1 cellular context compared by ENCODE assay signal in the genomic region with DNA sequence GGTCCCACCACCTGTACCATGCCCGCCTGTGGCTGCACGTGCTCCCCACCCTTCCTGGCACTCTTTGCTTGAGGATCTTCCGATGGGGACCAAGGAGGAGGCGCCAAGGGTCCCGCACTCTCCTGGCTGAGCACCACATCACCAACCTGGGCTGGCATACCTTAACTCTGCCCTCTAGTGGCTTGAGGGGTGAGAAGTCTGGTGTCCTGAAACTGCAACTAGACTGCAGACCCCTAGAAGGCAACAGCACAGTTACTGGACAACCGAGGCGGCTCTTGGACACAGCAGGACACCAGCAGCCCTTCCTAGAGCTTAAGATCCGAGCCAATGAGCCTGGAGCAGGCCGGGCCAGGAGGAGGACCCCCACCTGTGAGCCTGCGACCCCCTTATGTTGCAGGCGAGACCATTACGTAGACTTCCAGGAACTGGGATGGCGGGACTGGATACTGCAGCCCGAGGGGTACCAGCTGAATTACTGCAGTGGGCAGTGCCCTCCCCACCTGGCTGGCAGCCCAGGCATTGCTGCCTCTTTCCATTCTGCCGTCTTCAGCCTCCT.
TF ChIP-seq lines count a peak whose summit lies in the region.

No MANE protein-coding gene starts in this region.

TF ChIP-seq in HepG2, 621 proteins besides CTCF, POLR2A, EP300 and RAD21 (continued from another document and continues in another):
- TF ChIP-seq MXD3 (CRISPR knock-in tag; IDR thresholded peaks at IDR 0.05) (no peak), E2F1 (CRISPR knock-in tag; IDR thresholded peaks at IDR 0.05) (no peak), JUND (CRISPR knock-in tag; IDR thresholded peaks at IDR 0.05) (no peak), HOXA7 (CRISPR knock-in tag; IDR thresholded peaks at IDR 0.05) (no peak), MZF1 (CRISPR knock-in tag; IDR thresholded peaks at IDR 0.05; ENCODE audit: borderline replicate concordance) (no peak), ZNF34 (CRISPR knock-in tag; IDR thresholded peaks at IDR 0.05; ENCODE audit: borderline replicate concordance) (no peak), MED8 (CRISPR knock-in tag; IDR thresholded peaks at IDR 0.05; ENCODE audit: insufficient replicate concordance) (no peak), MTERF4 (CRISPR knock-in tag; IDR thresholded peaks at IDR 0.05) (no peak), RFXANK (CRISPR knock-in tag; IDR thresholded peaks at IDR 0.05) (no peak), KDM5B (CRISPR knock-in tag; IDR thresholded peaks at IDR 0.05; ENCODE audit: borderline replicate concordance) (no peak), POLR2AphosphoS2 (IDR thresholded peaks at IDR 0.05; ENCODE audit: low read depth, low read length) (no peak), ZNF572 (CRISPR knock-in tag; IDR thresholded peaks at IDR 0.05) (no peak), AGO1 (IDR thresholded peaks at IDR 0.05; ENCODE audit: low read depth, low read length, poor library complexity, severe bottlenecking) (no peak), MYNN (CRISPR knock-in tag; IDR thresholded peaks at IDR 0.05; ENCODE audit: low read depth) (no peak; the same call in 1 of the 2 replicates), ZNF703 (CRISPR knock-in tag; IDR thresholded peaks at IDR 0.05; ENCODE audit: borderline replicate concordance) (no peak), ZNF574 (CRISPR knock-in tag; IDR thresholded peaks at IDR 0.05) (peak; percentile 76), FOXK2 (IDR thresholded peaks at IDR 0.05) (no peak), XBP1 (CRISPR knock-in tag; IDR thresholded peaks at IDR 0.05) (no peak), ZNF431 (CRISPR knock-in tag; IDR thresholded peaks at IDR 0.05; ENCODE audit: borderline replicate concordance, low read depth) (no peak), HIVEP1 (CRISPR knock-in tag; IDR thresholded peaks at IDR 0.05) (peak; percentile 54; the same call in 1 of the 2 replicates), JARID2 (CRISPR knock-in tag; IDR thresholded peaks at IDR 0.05; ENCODE audit: insufficient replicate concordance) (peak; percentile 35), ZNF296 (CRISPR knock-in tag; conservative IDR thresholded peaks at IDR 0.05) (no peak), ZKSCAN1 (IDR thresholded peaks at IDR 0.05; ENCODE audit: low read length) (no peak)
- TF ChIP-seq, protein P1, sequence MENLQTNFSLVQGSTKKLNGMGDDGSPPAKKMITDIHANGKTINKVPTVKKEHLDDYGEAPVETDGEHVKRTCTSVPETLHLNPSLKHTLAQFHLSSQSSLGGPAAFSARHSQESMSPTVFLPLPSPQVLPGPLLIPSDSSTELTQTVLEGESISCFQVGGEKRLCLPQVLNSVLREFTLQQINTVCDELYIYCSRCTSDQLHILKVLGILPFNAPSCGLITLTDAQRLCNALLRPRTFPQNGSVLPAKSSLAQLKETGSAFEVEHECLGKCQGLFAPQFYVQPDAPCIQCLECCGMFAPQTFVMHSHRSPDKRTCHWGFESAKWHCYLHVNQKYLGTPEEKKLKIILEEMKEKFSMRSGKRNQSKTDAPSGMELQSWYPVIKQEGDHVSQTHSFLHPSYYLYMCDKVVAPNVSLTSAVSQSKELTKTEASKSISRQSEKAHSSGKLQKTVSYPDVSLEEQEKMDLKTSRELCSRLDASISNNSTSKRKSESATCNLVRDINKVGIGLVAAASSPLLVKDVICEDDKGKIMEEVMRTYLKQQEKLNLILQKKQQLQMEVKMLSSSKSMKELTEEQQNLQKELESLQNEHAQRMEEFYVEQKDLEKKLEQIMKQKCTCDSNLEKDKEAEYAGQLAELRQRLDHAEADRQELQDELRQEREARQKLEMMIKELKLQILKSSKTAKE (CRISPR knock-in tag; IDR thresholded peaks at IDR 0.05; ENCODE audit: borderline replicate concordance), result no peak
- TF ChIP-seq, protein P2, sequence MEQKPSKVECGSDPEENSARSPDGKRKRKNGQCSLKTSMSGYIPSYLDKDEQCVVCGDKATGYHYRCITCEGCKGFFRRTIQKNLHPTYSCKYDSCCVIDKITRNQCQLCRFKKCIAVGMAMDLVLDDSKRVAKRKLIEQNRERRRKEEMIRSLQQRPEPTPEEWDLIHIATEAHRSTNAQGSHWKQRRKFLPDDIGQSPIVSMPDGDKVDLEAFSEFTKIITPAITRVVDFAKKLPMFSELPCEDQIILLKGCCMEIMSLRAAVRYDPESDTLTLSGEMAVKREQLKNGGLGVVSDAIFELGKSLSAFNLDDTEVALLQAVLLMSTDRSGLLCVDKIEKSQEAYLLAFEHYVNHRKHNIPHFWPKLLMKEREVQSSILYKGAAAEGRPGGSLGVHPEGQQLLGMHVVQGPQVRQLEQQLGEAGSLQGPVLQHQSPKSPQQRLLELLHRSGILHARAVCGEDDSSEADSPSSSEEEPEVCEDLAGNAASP (CRISPR knock-in tag; IDR thresholded peaks at IDR 0.05; ENCODE audit: borderline replicate concordance), result no peak
- TF ChIP-seq, protein P3, sequence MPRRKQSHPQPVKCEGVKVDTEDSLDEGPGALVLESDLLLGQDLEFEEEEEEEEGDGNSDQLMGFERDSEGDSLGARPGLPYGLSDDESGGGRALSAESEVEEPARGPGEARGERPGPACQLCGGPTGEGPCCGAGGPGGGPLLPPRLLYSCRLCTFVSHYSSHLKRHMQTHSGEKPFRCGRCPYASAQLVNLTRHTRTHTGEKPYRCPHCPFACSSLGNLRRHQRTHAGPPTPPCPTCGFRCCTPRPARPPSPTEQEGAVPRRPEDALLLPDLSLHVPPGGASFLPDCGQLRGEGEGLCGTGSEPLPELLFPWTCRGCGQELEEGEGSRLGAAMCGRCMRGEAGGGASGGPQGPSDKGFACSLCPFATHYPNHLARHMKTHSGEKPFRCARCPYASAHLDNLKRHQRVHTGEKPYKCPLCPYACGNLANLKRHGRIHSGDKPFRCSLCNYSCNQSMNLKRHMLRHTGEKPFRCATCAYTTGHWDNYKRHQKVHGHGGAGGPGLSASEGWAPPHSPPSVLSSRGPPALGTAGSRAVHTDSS (CRISPR knock-in tag; conservative IDR thresholded peaks at IDR 0.05), result no peak
- TF ChIP-seq, protein P4, sequence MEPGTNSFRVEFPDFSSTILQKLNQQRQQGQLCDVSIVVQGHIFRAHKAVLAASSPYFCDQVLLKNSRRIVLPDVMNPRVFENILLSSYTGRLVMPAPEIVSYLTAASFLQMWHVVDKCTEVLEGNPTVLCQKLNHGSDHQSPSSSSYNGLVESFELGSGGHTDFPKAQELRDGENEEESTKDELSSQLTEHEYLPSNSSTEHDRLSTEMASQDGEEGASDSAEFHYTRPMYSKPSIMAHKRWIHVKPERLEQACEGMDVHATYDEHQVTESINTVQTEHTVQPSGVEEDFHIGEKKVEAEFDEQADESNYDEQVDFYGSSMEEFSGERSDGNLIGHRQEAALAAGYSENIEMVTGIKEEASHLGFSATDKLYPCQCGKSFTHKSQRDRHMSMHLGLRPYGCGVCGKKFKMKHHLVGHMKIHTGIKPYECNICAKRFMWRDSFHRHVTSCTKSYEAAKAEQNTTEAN (CRISPR knock-in tag; conservative IDR thresholded peaks at IDR 0.05), result no peak
- TF ChIP-seq, protein P5, sequence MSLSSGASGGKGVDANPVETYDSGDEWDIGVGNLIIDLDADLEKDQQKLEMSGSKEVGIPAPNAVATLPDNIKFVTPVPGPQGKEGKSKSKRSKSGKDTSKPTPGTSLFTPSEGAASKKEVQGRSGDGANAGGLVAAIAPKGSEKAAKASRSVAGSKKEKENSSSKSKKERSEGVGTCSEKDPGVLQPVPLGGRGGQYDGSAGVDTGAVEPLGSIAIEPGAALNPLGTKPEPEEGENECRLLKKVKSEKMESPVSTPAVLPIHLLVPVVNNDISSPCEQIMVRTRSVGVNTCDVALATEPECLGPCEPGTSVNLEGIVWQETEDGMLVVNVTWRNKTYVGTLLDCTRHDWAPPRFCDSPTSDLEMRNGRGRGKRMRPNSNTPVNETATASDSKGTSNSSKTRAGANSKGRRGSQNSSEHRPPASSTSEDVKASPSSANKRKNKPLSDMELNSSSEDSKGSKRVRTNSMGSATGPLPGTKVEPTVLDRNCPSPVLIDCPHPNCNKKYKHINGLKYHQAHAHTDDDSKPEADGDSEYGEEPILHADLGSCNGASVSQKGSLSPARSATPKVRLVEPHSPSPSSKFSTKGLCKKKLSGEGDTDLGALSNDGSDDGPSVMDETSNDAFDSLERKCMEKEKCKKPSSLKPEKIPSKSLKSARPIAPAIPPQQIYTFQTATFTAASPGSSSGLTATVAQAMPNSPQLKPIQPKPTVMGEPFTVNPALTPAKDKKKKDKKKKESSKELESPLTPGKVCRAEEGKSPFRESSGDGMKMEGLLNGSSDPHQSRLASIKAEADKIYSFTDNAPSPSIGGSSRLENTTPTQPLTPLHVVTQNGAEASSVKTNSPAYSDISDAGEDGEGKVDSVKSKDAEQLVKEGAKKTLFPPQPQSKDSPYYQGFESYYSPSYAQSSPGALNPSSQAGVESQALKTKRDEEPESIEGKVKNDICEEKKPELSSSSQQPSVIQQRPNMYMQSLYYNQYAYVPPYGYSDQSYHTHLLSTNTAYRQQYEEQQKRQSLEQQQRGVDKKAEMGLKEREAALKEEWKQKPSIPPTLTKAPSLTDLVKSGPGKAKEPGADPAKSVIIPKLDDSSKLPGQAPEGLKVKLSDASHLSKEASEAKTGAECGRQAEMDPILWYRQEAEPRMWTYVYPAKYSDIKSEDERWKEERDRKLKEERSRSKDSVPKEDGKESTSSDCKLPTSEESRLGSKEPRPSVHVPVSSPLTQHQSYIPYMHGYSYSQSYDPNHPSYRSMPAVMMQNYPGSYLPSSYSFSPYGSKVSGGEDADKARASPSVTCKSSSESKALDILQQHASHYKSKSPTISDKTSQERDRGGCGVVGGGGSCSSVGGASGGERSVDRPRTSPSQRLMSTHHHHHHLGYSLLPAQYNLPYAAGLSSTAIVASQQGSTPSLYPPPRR (CRISPR knock-in tag; IDR thresholded peaks at IDR 0.05; ENCODE audit: borderline replicate concordance), result no peak
- TF ChIP-seq, protein P6, sequence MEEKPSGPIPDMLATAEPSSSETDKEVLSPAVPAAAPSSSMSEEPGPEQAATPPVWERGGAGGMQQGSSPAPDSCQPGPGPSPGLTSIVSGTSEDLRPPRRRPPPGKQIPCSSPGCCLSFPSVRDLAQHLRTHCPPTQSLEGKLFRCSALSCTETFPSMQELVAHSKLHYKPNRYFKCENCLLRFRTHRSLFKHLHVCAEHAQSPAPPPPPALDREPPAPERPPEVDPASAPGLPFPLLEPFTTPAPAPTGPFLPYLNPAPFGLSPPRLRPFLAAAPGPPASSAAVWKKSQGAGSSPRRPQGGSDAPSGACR (CRISPR knock-in tag; IDR thresholded peaks at IDR 0.05), result no peak
- TF ChIP-seq, protein P7, sequence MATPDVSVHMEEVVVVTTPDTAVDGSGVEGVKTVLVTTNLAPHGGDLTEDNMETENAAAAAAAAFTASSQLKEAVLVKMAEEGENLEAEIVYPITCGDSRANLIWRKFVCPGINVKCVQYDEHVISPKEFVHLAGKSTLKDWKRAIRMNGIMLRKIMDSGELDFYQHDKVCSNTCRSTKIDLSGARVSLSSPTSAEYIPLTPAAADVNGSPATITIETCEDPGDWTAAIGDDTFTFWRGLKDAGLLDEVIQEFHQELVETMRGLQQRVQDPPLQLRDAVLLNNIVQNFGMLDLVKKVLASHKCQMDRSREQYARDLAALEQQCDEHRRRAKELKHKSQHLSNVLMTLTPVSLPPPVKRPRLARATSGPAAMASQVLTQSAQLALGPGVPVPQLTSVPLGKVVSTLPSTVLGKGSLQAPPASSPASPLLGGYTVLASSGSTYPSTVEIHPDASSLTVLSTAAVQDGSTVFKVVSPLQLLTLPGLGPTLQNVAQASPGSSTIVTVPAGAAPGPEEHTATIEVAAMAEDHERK (CRISPR knock-in tag; IDR thresholded peaks at IDR 0.05; ENCODE audit: low read depth), result no peak
- TF ChIP-seq, protein P8, sequence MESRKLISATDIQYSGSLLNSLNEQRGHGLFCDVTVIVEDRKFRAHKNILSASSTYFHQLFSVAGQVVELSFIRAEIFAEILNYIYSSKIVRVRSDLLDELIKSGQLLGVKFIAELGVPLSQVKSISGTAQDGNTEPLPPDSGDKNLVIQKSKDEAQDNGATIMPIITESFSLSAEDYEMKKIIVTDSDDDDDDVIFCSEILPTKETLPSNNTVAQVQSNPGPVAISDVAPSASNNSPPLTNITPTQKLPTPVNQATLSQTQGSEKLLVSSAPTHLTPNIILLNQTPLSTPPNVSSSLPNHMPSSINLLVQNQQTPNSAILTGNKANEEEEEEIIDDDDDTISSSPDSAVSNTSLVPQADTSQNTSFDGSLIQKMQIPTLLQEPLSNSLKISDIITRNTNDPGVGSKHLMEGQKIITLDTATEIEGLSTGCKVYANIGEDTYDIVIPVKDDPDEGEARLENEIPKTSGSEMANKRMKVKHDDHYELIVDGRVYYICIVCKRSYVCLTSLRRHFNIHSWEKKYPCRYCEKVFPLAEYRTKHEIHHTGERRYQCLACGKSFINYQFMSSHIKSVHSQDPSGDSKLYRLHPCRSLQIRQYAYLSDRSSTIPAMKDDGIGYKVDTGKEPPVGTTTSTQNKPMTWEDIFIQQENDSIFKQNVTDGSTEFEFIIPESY (CRISPR knock-in tag; IDR thresholded peaks at IDR 0.05), result 0 out of 2 replicates have a peak, but pooled peaks have one; percentile 16
